14 cellular contexts compared by ENCODE assay signal in the genomic region with DNA sequence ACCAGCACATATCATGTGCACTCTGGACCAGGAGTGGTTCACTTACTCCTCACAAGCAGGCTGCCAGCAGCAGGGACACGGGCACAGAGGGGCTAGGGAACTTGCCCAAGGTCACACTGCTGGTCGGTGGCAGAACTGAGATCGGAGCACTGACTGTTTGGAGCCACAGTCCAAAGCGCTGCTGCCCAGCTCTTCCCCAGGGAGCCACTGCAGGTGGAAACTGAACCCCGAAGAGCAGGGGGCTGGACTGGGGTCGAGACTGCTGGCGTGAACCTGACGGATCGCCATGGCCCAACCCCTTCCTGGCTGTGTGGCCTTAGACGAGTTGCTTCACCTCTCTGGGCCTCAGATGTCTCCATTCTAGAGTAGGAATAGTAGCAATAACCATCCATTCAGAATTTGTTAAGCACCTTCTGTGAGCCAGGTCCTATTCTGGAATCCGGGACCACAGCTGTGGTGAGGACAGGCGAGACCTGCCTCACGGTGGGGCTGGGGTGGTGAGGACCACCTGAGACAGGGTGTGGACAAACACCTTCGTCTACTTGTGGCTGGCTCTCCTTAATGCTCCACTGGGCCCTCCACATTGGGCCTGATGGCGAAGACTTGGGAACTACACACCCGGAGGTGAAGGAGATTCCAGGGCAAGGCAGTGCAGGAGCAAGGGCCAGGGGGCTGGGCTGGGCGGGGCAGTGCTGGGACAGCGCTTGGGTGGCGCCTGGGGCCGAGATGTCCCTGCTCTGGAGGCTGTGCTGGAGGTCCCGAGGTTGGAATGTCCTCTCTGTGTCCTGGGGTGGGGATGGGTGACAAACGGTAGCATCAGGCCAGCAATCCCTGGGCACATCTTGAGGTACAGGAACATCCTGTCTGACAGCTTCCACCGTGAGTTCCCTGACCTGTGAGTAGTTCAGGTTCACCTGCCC. TPM values are rescaled to one million over a fixed set of nuclear protein-coding genes. Genes with fewer than 3 reads are reported as not detected.
A peak's percentile ranks its signal among the peaks of the same experiment; 100 is the strongest.
DNase-seq lines count a peak whose midpoint lies in the region; ATAC-seq and TF ChIP-seq lines count a peak whose summit lies in the region.
"Had no signal": no experiment of that assay in that cellular context is flagged by ENCODE, and none has a peak within 500 bp of the region (broad histone marks: within the 10 kb centered on the region; RNA-seq: fewer than 3 reads in every experiment).

No MANE protein-coding gene starts in this region.

- no peaks in the 10 kb centered on the region for H3K9me3 Mint-ChIP-seq in CD4-positive, alpha-beta memory T cell
- H3K9me3 Mint-ChIP-seq in dendritic cell treated with granulocyte-macrophage colony-stimulating factor and Interleukin-4, amounts not matched to agents 40 ng/mL and 50 ng/mL, for 4 days = no peaks in the 10 kb centered on the region
- no peaks in the 10 kb centered on the region for H3K9me3 Mint-ChIP-seq in CD4-positive, alpha-beta T cell

- H3K27ac ChIP-seq in CD4-positive, alpha-beta memory T cell (ENCODE audit: low read depth, low read length) = no peak overlapping the region
- no peak overlapping the region for H3K27ac ChIP-seq in neuronal stem cell (replicated peaks; ENCODE audit: low read length)
- no peak overlapping the region for H3K27ac ChIP-seq in CD4-positive, alpha-beta T cell (ENCODE audit: low read depth, low read length)

- TF ChIP-seq CTCF in CD4-positive, alpha-beta T cell (IDR thresholded peaks at IDR 0.05) = no peak
- TF ChIP-seq CTCF in foreskin fibroblast (IDR thresholded peaks at IDR 0.05; ENCODE audit: low read depth, low read length) = no peak

- CTCF ChIA-PET in CD4-positive, alpha-beta memory T cell (lab: Charles Lee; ENCODE audit: partially characterized antibody) = interaction anchor here (0.9 to 1.8 kb wide), 3 partner anchors 30 to 123 kb away, joined by 3 to 8 read pairs (median 4); no protein-coding TSS in a partner anchor
- CTCF ChIA-PET in CD4-positive, alpha-beta T cell (lab: Charles Lee) = no interaction called here

- no peaks in the 10 kb centered on the region for H3K36me3 Mint-ChIP-seq in CD4-positive, alpha-beta memory T cell
- H3K36me3 Mint-ChIP-seq in dendritic cell treated with granulocyte-macrophage colony-stimulating factor and Interleukin-4, amounts not matched to agents 40 ng/mL and 50 ng/mL, for 4 days (ENCODE audit: low read depth) = no peaks in the 10 kb centered on the region
- H3K36me3 Mint-ChIP-seq in CD4-positive, alpha-beta T cell (ENCODE audit: low read depth) = no peaks in the 10 kb centered on the region

- no peak overlapping the region for H2BK120ac ChIP-seq in neuronal stem cell (ENCODE audit: low read depth, low read length)

- no CpG with 5 or more reads among the region's 23 CpGs for WGBS in neuronal stem cell (ENCODE audit: extremely low coverage in 2 of 2, insufficient read length in 2 of 2, insufficient replicate concordance in 1 of 2), 2 donors

- H2BK5ac ChIP-seq in neuronal stem cell (ENCODE audit: low read length) = no peak overlapping the region

- H3K9me3 ChIP-seq in CD4-positive, alpha-beta memory T cell (ENCODE audit: control insufficient read depth in 1 of 2, low read length in 2 of 2) = no peaks in the 10 kb centered on the region
- H3K9me3 ChIP-seq in neuronal stem cell (replicated peaks in 1 of 2; ENCODE audit: control insufficient read depth in 2 of 2, insufficient read depth in 1 of 2, low read depth in 1 of 2, low read length in 2 of 2) = peaks cover 0 to 2% of the 10 kb centered on the region in 2 donors
- H3K9me3 ChIP-seq in CD4-positive, alpha-beta T cell (ENCODE audit: control insufficient read depth, low read length) = no peaks in the 10 kb centered on the region

- H3K36me3 ChIP-seq in CD4-positive, alpha-beta memory T cell (ENCODE audit: insufficient read depth, low read length) = no peaks in the 10 kb centered on the region
- no peaks in the 10 kb centered on the region for H3K36me3 ChIP-seq in neuronal stem cell (replicated peaks in 1 of 2; ENCODE audit: control insufficient read depth in 2 of 2, insufficient read depth in 2 of 2, low read length in 2 of 2)

- peak overlapping the region; percentile 84 for H3K14ac ChIP-seq in neuronal stem cell (ENCODE audit: low read length)

- H3K4me1 ChIP-seq in CD4-positive, alpha-beta memory T cell (ENCODE audit: insufficient read depth, low read length) = peaks cover 12% of the 10 kb centered on the region
- peaks cover 13 to 23% of the 10 kb centered on the region in 2 donors for H3K4me1 ChIP-seq in neuronal stem cell (ENCODE audit: control insufficient read depth in 2 of 2, insufficient read depth in 1 of 2, low read depth in 1 of 2, low read length in 2 of 2)

- no peaks in the 10 kb centered on the region for H3K27me3 ChIP-seq in CD4-positive, alpha-beta memory T cell (ENCODE audit: insufficient read depth, low read length)
- H3K27me3 ChIP-seq in neuronal stem cell (ENCODE audit: control insufficient read depth in 3 of 3, insufficient read depth in 3 of 3, low read depth in 1 of 3, low read length in 3 of 3) = peaks cover 0 to 5% (median 0%) of the 10 kb centered on the region in 3 experiments
- H3K27me3 ChIP-seq in CD4-positive, alpha-beta T cell (ENCODE audit: control insufficient read depth, insufficient read depth, low read length) = no peaks in the 10 kb centered on the region

- H2AFZ ChIP-seq in neuronal stem cell (ENCODE audit: low read length) = no peak overlapping the region

- H4K8ac ChIP-seq in neuronal stem cell (ENCODE audit: low read depth, low read length) = no peak overlapping the region

- POLR2A ChIA-PET in CD4-positive, alpha-beta memory T cell (lab: Charles Lee; ENCODE audit: partially characterized antibody) = interaction anchor here (1.1 kb wide), 1 partner anchor 106 kb away, joined by 3 read pairs; no protein-coding TSS in a partner anchor
- POLR2A ChIA-PET in CD4-positive, alpha-beta T cell (lab: Charles Lee) = interaction anchor here (1.2 to 2.3 kb wide), 2 partner anchors 34 to 76 kb away, joined by 3 to 8 read pairs; no protein-coding TSS in a partner anchor

- peak overlapping the region; percentile 79 for H2AK5ac ChIP-seq in neuronal stem cell (ENCODE audit: low read depth, low read length)

- no peak overlapping the region for H3K4me2 ChIP-seq in neuronal stem cell (ENCODE audit: insufficient read depth, low read length, poor library complexity, severe bottlenecking)

- H3K4me1 Mint-ChIP-seq in CD4-positive, alpha-beta memory T cell = peaks cover 7 to 17% (median 11%) of the 10 kb centered on the region in 4 donors
- peaks cover 47% of the 10 kb centered on the region for H3K4me1 Mint-ChIP-seq in dendritic cell treated with granulocyte-macrophage colony-stimulating factor and Interleukin-4, amounts not matched to agents 40 ng/mL and 50 ng/mL, for 4 days (ENCODE audit: low read depth)
- peaks cover 10% of the 10 kb centered on the region for H3K4me1 Mint-ChIP-seq in CD4-positive, alpha-beta T cell (ENCODE audit: low read depth)

- no peak overlapping the region for H3K23ac ChIP-seq in neuronal stem cell (ENCODE audit: low read depth, low read length, poor library complexity)

- H3K79me1 ChIP-seq in neuronal stem cell (ENCODE audit: low read depth, low read length) = peaks cover 2% of the 10 kb centered on the region

- H3K27me3 Mint-ChIP-seq in CD4-positive, alpha-beta memory T cell = peaks cover 0 to 1% of the 10 kb centered on the region in 2 donors
- H3K27me3 Mint-ChIP-seq in dendritic cell treated with granulocyte-macrophage colony-stimulating factor and Interleukin-4, amounts not matched to agents 40 ng/mL and 50 ng/mL, for 4 days = peaks cover 9% of the 10 kb centered on the region
- H3K27me3 Mint-ChIP-seq in CD4-positive, alpha-beta T cell = no peaks in the 10 kb centered on the region

- peak overlapping the region; percentile 72 for H3K18ac ChIP-seq in neuronal stem cell (ENCODE audit: low read length)

- no peak overlapping the region for H3K4me3 ChIP-seq in CD4-positive, alpha-beta memory T cell (ENCODE audit: low read length in 2 of 2)
- H3K4me3 ChIP-seq in neuronal stem cell (ENCODE audit: low read length in 2 of 2) (no peak overlapping the region), foreskin fibroblast (ENCODE audit: low read depth in 1 of 2, low read length in 2 of 2) (no peak overlapping the region)

- peak overlapping the region; percentile 93 for H2BK15ac ChIP-seq in neuronal stem cell (ENCODE audit: low read length)

- DNase-seq in CD4-positive, alpha-beta memory T cell = no peak
- DNase-seq in NCI-H510A treated with DMSO at 0.1 percent for 48 hours (lab: John Stamatoyannopoulos, UW) (peak; percentile 5), neuronal stem cell (ENCODE audit: low spot score) (no peak), NCI-H2227 (lab: John Stamatoyannopoulos, UW; ENCODE audit: unreplicated experiment) (no peak), foreskin fibroblast (no peak)
- DNase-seq in CD4-positive, alpha-beta T cell = no peak
- DNase-seq: GF-D8; Kasumi-1; NCI-H1694; NCI-H526 treated with DMSO at 0.1 percent for 48 hours; stimulated activated CD8-positive, alpha-beta memory T cell treated with anti-CD3 and anti-CD28 coated beads, Interleukin-4, amount 100 ng/mL, for 48 hours had no signal

- peak overlapping the region; percentile 75 for H2BK12ac ChIP-seq in neuronal stem cell (ENCODE audit: low read length)

- no peak overlapping the region for H3K9ac ChIP-seq in neuronal stem cell (ENCODE audit: low read depth, low read length, poor library complexity)

- intact Hi-C loops in CD4-positive, alpha-beta memory T cell (cut with micrococcal nuclease) = no loop called here
- intact Hi-C loops in dendritic cell treated with granulocyte-macrophage colony-stimulating factor and Interleukin-4, amounts not matched to agents 40 ng/mL and 50 ng/mL, for 4 days (cut with micrococcal nuclease) = no loop called here
- intact Hi-C loops in CD4-positive, alpha-beta T cell (cut with DNase I, micrococcal nuclease) = no loop called here

- H3K27ac Mint-ChIP-seq in CD4-positive, alpha-beta memory T cell = peak overlapping the region in 2 of 7 donors; percentile 60 to 75
- H3K27ac Mint-ChIP-seq in dendritic cell treated with granulocyte-macrophage colony-stimulating factor and Interleukin-4, amounts not matched to agents 40 ng/mL and 50 ng/mL, for 4 days = peak overlapping the region; percentile 72
- H3K27ac Mint-ChIP-seq in CD4-positive, alpha-beta T cell = no peak overlapping the region

- ATAC-seq in GM19351 (IDR thresholded peaks at IDR 0.05; ENCODE audit: unreplicated experiment) = no peak
- ATAC-seq in CD4-positive, alpha-beta T cell (ENCODE audit: poor library complexity) = no peak

- peak overlapping the region in 5 of 8 donors; percentile 29 to 91 (median 51) for H3K4me3 Mint-ChIP-seq in CD4-positive, alpha-beta memory T cell
- H3K4me3 Mint-ChIP-seq in dendritic cell treated with granulocyte-macrophage colony-stimulating factor and Interleukin-4, amounts not matched to agents 40 ng/mL and 50 ng/mL, for 4 days = no peak overlapping the region
- no peak overlapping the region for H3K4me3 Mint-ChIP-seq in CD4-positive, alpha-beta T cell

- no peak overlapping the region for H4K91ac ChIP-seq in neuronal stem cell (ENCODE audit: low read depth, low read length, poor library complexity)

- no peak overlapping the region for H3K4ac ChIP-seq in neuronal stem cell (ENCODE audit: low read length)

RNA-seq across cellular contexts. Expression of a gene that starts 32.0 kb away (rescaled TPM):
- total RNA-seq in CD4-positive, alpha-beta memory T cell = 10 to 100 TPM; 22.1 to 24.0 TPM
- polyA plus RNA-seq in CD4-positive, alpha-beta memory T cell = 1 to 10 TPM; 6.8 to 9.9 TPM
- polyA plus RNA-seq in neuronal stem cell (2013, experiment 1 of 2) = 19.1 TPM
- polyA plus RNA-seq in neuronal stem cell (2013, experiment 2 of 2) = 19.2 TPM
- 10 to 100 TPM; 15.3 to 17.8 TPM for total RNA-seq in CD4-positive, alpha-beta T cell

RNA-seq across cellular contexts. Expression of a gene that starts 34.6 kb away (rescaled TPM):
- total RNA-seq in CD4-positive, alpha-beta memory T cell = 10 to 100 TPM; 35.3 to 37.8 TPM
- polyA plus RNA-seq in CD4-positive, alpha-beta memory T cell = 10 to 100 TPM; 72.6 to 76.2 TPM
- 13.1 TPM for polyA plus RNA-seq in neuronal stem cell (2013, experiment 1 of 2)
- 12.4 TPM for polyA plus RNA-seq in neuronal stem cell (2013, experiment 2 of 2)
- total RNA-seq in CD4-positive, alpha-beta T cell = 10 to 100 TPM; 24.6 to 27.6 TPM

RNA-seq across cellular contexts. Expression of a gene that starts 40.9 kb away (rescaled TPM):
- total RNA-seq in CD4-positive, alpha-beta memory T cell = 100 to 1,000 TPM; 127 to 134 TPM
- 100 to 1,000 TPM; 132 to 147 TPM for polyA plus RNA-seq in CD4-positive, alpha-beta memory T cell
- polyA plus RNA-seq in neuronal stem cell (2013, experiment 1 of 2) = 58.3 TPM
- polyA plus RNA-seq in neuronal stem cell (2013, experiment 2 of 2) = 58.9 TPM
- 10 to 100 TPM; 26.6 to 27.0 TPM for total RNA-seq in CD4-positive, alpha-beta T cell

RNA-seq across cellular contexts. Expression of a gene that starts 56.9 kb away (rescaled TPM):
- 1 to 10 TPM; 2.0 to 2.1 TPM for total RNA-seq in CD4-positive, alpha-beta memory T cell
- polyA plus RNA-seq in CD4-positive, alpha-beta memory T cell = 1 to 10 TPM; 1.3 to 3.9 TPM
- 0.32 TPM for polyA plus RNA-seq in neuronal stem cell (2013, experiment 1 of 2)
- not detected for polyA plus RNA-seq in neuronal stem cell (2013, experiment 2 of 2)
- total RNA-seq in CD4-positive, alpha-beta T cell = 1 to 10 TPM in 1 of 2 experiments, under 1 TPM in 1; 0.58 to 2.8 TPM
- total RNA-seq: fibroblast of lung had no signal
- polyA plus RNA-seq: fibroblast of lung had no signal

Comparison
In these comparisons a context has a peak if more than half of its experiments do, and no peak if none do; other contexts are left out.
1. H3K4me3 Mint-ChIP-seq: peak in CD4-positive, alpha-beta memory T cell (5 of 8); none in dendritic cell treated with granulocyte-macrophage colony-stimulating factor and Interleukin-4, amounts not matched to agents 40 ng/mL and 50 ng/mL, for 4 days (single experiment) and CD4-positive, alpha-beta T cell (single experiment).
2. RNA of a gene that starts 40.9 kb away (total RNA-seq): 127 to 134 TPM in CD4-positive, alpha-beta memory T cell; 26.6 to 27.0 TPM in CD4-positive, alpha-beta T cell; every median in the first group is over 4 times any median in the second.